Comparison of ENCODE assay signal across 8 cellular contexts in genomic region chr1:10415211-10415930, GRCh38. TPM values are rescaled to one million over a fixed set of nuclear protein-coding genes. Genes with fewer than 3 reads are reported as not detected.
DNase-seq lines count a peak whose midpoint lies in the region; ATAC-seq, FAIRE-seq and TF ChIP-seq lines count a peak whose summit lies in the region.

No MANE protein-coding gene starts in this region.

- 80% methylated on average over 6 of the region's 6 CpGs for WGBS in mammary epithelial cell (ENCODE audit: low coverage, missing lambda C conversion rate)

- H4K20me1 ChIP-seq in mammary epithelial cell (ENCODE audit: insufficient read depth, low read length) = no peaks in the 10 kb centered on the region

- H3K4me3 ChIP-seq in mammary epithelial cell (replicated peaks in 1 of 3; ENCODE audit: insufficient read depth in 1 of 3, low read depth in 2 of 3, low read length in 3 of 3) = no peak overlapping the region

- FAIRE-seq in islet of Langerhans (lab: Jason Lieb, UNC) = peak; percentile 21

- H3K27me3 Mint-ChIP-seq in MCF 10A (ENCODE audit: insufficient read depth, unreplicated experiment) = no peaks in the 10 kb centered on the region
- H3K27me3 Mint-ChIP-seq in activated naive CD8-positive, alpha-beta T cell = no peaks in the 10 kb centered on the region

- dilution Hi-C loops in mammary epithelial cell (cut with HindIII; ENCODE audit: low sequenced_read_pairs) = no loop called here

- H3K9me3 ChIP-seq in mammary epithelial cell (replicated peaks; ENCODE audit: insufficient read depth, low read length) = no peaks in the 10 kb centered on the region

- TF ChIP-seq CTCF in MCF 10A (IDR thresholded peaks at IDR 0.05; ENCODE audit: unreplicated experiment) = no peak
- TF ChIP-seq CTCF in mammary epithelial cell (conservative IDR thresholded peaks at IDR 0.05 in 1 of 2, IDR thresholded peaks at IDR 0.05 in 1 of 2; ENCODE audit: extremely low read depth in 1 of 2, insufficient read depth in 1 of 2, low read depth in 1 of 2, low read length in 2 of 2) = no peak

- H3K4me1 ChIP-seq in mammary epithelial cell (ENCODE audit: insufficient read depth, low read length) = no peaks in the 10 kb centered on the region

- POLR2A ChIA-PET in MCF 10A (lab: Yijun Ruan, JAX) = no interaction called here

- no peak overlapping the region for H3K9ac ChIP-seq in mammary epithelial cell (ENCODE audit: insufficient read depth, low read length)

- CTCF ChIA-PET in MCF 10A (lab: Yijun Ruan, JAX) = interaction anchor here (1.9 to 2.1 kb wide), 2 partner anchors 14 to 38 kb away, joined by 6 to 7 read pairs; no protein-coding TSS in a partner anchor
- CTCF ChIA-PET in mammary epithelial cell (lab: Charles Lee; ENCODE audit: low non-redundant PET) = no interaction called here

- H3K36me3 Mint-ChIP-seq in MCF 10A (ENCODE audit: insufficient read depth, unreplicated experiment) = peaks cover 94% of the 10 kb centered on the region
- peaks cover 13% of the 10 kb centered on the region for H3K36me3 Mint-ChIP-seq in activated naive CD8-positive, alpha-beta T cell

- in situ Hi-C loops in mammary epithelial cell (cut with MboI; ENCODE audit: low sequenced_read_pairs in 2 of 2) = no loop called here

- ATAC-seq in GM19397 (IDR thresholded peaks at IDR 0.05; ENCODE audit: unreplicated experiment) = no peak
- ATAC-seq in HG03280 (IDR thresholded peaks at IDR 0.05; ENCODE audit: unreplicated experiment) = no peak

- H3K27ac ChIP-seq in mammary epithelial cell (ENCODE audit: insufficient read depth, low read depth, low read length) = no peak overlapping the region

- no peak overlapping the region for H3K4me3 Mint-ChIP-seq in MCF 10A (ENCODE audit: unreplicated experiment)
- no peak overlapping the region for H3K4me3 Mint-ChIP-seq in activated naive CD8-positive, alpha-beta T cell

- no peaks in the 10 kb centered on the region for H3K4me1 Mint-ChIP-seq in MCF 10A (ENCODE audit: insufficient read depth, unreplicated experiment)
- peaks cover 9% of the 10 kb centered on the region for H3K4me1 Mint-ChIP-seq in activated naive CD8-positive, alpha-beta T cell (ENCODE audit: low read depth)

- no peaks in the 10 kb centered on the region for H3K9me3 Mint-ChIP-seq in MCF 10A (ENCODE audit: unreplicated experiment)
- H3K9me3 Mint-ChIP-seq in activated naive CD8-positive, alpha-beta T cell (ENCODE audit: low read depth) = no peaks in the 10 kb centered on the region

- no peaks in the 10 kb centered on the region for H3K27me3 ChIP-seq in mammary epithelial cell (ENCODE audit: insufficient read depth, low read length)

- peaks cover 44% of the 10 kb centered on the region for H3K36me3 ChIP-seq in mammary epithelial cell (ENCODE audit: insufficient read depth, low read length)

- DNase-seq in MCF 10A (ENCODE audit: unreplicated experiment) = peak; percentile 71
- no peak for DNase-seq in mammary epithelial cell
- no peak for DNase-seq in stimulated activated CD8-positive, alpha-beta memory T cell treated with anti-CD3 and anti-CD28 coated beads, Interleukin-4, amount 100 ng/mL, for 48 hours
- no peak for DNase-seq in COR-L47 (lab: John Stamatoyannopoulos, UW)

- H2AFZ ChIP-seq in mammary epithelial cell (ENCODE audit: low read depth, low read length) = no peak overlapping the region

- no peak overlapping the region for H3K4me2 ChIP-seq in mammary epithelial cell (ENCODE audit: insufficient read depth, low read depth, low read length)

- intact Hi-C loops in MCF 10A (cut with micrococcal nuclease) = no loop called here
- intact Hi-C loops in mammary epithelial cell (cut with micrococcal nuclease) = no loop called here

- BruUV-seq in MCF 10A (replicated peaks; lab: Mats Ljungman, UMichigan) (no TSS peak), mammary epithelial cell (replicated peaks; lab: Mats Ljungman, UMichigan) (no TSS peak)

- H3K79me2 ChIP-seq in mammary epithelial cell (ENCODE audit: insufficient read depth, low read length) = no peaks in the 10 kb centered on the region

- H3K27ac Mint-ChIP-seq in MCF 10A (ENCODE audit: low read depth, unreplicated experiment) = peak overlapping the region; percentile 19
- H3K27ac Mint-ChIP-seq in activated naive CD8-positive, alpha-beta T cell = peak overlapping the region; percentile 78

RNA-seq across cellular contexts. Expression of gene CENPS, which starts 14.9 kb away (rescaled TPM):
- total RNA-seq in MCF 10A (2022) (19.0 and 19.4 TPM in 2 replicates), mammary epithelial cell (10 to 100 TPM in 1 of 2 donors, 1 to 10 TPM in 1; 9.7 to 24.1 TPM)
- polyA plus RNA-seq in mammary epithelial cell = 14.9 TPM
- not detected for polyA minus RNA-seq in mammary epithelial cell

RNA-seq across cellular contexts. Expression of gene PGD, which starts 16.5 kb away (rescaled TPM):
- total RNA-seq in MCF 10A (2022) = 56.4 and 70.6 TPM in 2 replicates
- 100 to 1,000 TPM in 1 of 2 donors, 10 to 100 TPM in 1; 99.0 to 144 TPM for total RNA-seq in mammary epithelial cell
- polyA plus RNA-seq in mammary epithelial cell = 63.1 TPM
- polyA minus RNA-seq in mammary epithelial cell = 184 TPM

RNA-seq across cellular contexts. Expression of gene CORT, which starts 34.5 kb away (rescaled TPM):
- total RNA-seq in MCF 10A (2022) (0.66 TPM in 1 of 2 replicates, not detected in the other), mammary epithelial cell (under 1 TPM; 0.31 to 0.33 TPM)
- 0.08 TPM for polyA plus RNA-seq in mammary epithelial cell
- polyA minus RNA-seq in mammary epithelial cell = not detected

RNA-seq across cellular contexts. Expression of gene DFFA, which starts 57.0 kb away (rescaled TPM):
- 51.3 and 55.7 TPM in 2 replicates for total RNA-seq in MCF 10A (2022)
- 10 to 100 TPM; 49.8 to 71.8 TPM for total RNA-seq in mammary epithelial cell
- polyA plus RNA-seq in mammary epithelial cell = 60.8 TPM
- polyA minus RNA-seq in mammary epithelial cell = 42.6 TPM

RNA-seq across cellular contexts. Expression of gene PEX14, which starts 59.4 kb away (rescaled TPM):
- total RNA-seq in MCF 10A (2022) (22.2 and 26.6 TPM in 2 replicates), mammary epithelial cell (10 to 100 TPM; 21.0 to 28.0 TPM)
- 17.0 TPM for polyA plus RNA-seq in mammary epithelial cell
- 5.2 TPM for polyA minus RNA-seq in mammary epithelial cell
